ENCODE assay signal across 12 cellular contexts in the genomic region with DNA sequence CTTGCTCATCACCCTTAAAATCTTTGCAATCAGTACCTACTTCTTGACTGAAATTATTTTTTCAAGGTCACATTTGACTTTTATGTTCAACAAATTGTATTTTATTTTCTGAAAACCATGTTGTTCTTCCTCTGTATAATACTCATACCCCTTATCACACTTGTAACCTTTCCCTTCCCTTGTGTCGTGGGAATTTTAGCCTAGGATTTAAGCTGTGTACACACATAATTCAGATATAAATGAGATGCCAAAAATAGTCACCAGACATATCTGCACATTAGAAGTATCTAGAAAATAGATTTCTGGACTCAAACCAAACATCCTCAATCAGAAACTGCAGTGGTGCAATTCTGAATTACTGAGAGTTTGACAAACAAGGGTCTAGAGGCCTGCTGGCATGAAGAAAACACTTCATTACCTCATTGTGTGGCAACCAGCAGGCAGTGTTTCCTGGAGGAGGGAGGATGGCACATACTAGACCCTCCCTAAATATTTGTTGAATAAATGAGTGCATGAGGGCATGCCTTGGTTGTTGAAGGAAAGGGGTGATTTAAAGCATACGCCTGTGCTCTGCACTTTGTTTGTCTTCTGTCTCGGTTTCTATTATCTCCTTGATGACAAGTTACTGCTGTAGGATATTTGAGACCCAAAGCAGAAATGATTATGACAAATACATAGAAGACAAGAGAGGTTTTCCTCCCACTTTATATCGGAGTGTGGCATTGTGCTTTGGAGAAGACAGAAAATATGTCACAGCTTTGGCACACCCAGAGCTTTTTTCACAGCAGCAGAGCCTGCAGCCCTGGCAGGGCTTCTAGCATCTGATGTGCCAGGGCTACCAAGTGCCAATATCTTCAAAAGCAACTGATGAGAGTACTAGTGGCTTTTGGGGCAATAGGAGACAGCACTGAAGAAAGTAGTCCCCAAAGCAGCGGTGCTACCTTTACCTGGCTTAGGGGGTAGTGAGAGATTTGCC.
A peak's percentile ranks its signal among the peaks of the same experiment; 100 is the strongest.
DNase-seq lines count a peak whose midpoint lies in the region; ATAC-seq lines count a peak whose summit lies in the region.
"Had no signal": no experiment of that assay in that cellular context is flagged by ENCODE, and none has a peak within 500 bp of the region (broad histone marks: within the 10 kb centered on the region; RNA-seq: fewer than 3 reads in every experiment).

No MANE protein-coding gene starts in this region.

- DNase-seq in NCI-H2081 (lab: John Stamatoyannopoulos, UW) (peak; percentile 80 to 93), SHP77 treated with DMSO at 0.1 percent for 48 hours (lab: John Stamatoyannopoulos, UW) (peak; percentile 91), inferior parietal cortex (ENCODE audit: extremely low spot score) (peak; percentile 58), superior temporal gyrus (ENCODE audit: extremely low spot score) (peak; percentile 73), UCSD-AML1 (lab: John Stamatoyannopoulos, UW; ENCODE audit: unreplicated experiment) (no peak)
- DNase-seq: activated CD4-positive, alpha-beta memory T cell treated with anti-CD3 and anti-CD28 coated beads, Interleukin-2, amount 10 ng/mL, durations not matched to agents 7 days and 5 days; CD4-positive, alpha-beta memory T cell; H9; NCI-H2171 had no signal

- no peak for ATAC-seq in GM19351 (IDR thresholded peaks at IDR 0.05; ENCODE audit: unreplicated experiment)
- no peak for ATAC-seq in HG03457 (IDR thresholded peaks at IDR 0.05; ENCODE audit: unreplicated experiment)
- ATAC-seq: gastroesophageal sphincter had no signal
